Comparison of ENCODE assay signal across 11 cellular contexts in genomic region chr3:32459474-32459873, GRCh38. TPM values are rescaled to one million over a fixed set of nuclear protein-coding genes. Genes with fewer than 3 reads are reported as not detected.
DNase-seq lines count a peak whose midpoint lies in the region; ATAC-seq and TF ChIP-seq lines count a peak whose summit lies in the region.
"Had no signal": no experiment of that assay in that cellular context is flagged by ENCODE, and none has a peak within 500 bp of the region (broad histone marks: within the 10 kb centered on the region; RNA-seq: fewer than 3 reads in every experiment).

No MANE protein-coding gene starts in this region.

- no peaks in the 10 kb centered on the region for H3K9me3 Mint-ChIP-seq in activated T-cell treated with anti-CD3 and anti-CD28 coated beads, Interleukin-2, amount 50 U/mL, for 72 hours

- H3K4me1 ChIP-seq in SJCRH30 (peaks cover 15% of the 10 kb centered on the region; the same call in 1 of the 2 replicates), transverse colon (peaks cover 0 to 6% (median 2%) of the 10 kb centered on the region in 4 donors), body of pancreas (peaks cover 20% of the 10 kb centered on the region), tibial nerve (peaks cover 0 to 14% (median 5%) of the 10 kb centered on the region in 4 donors), adrenal gland (replicated peaks in 1 of 2) (no peaks in the 10 kb centered on the region)

- WGBS in transverse colon (ENCODE audit: low coverage in 1 of 2), 2 donors: 91 to 100% methylated on average over 1 to 5 of the region's 5 CpGs
- WGBS in body of pancreas, 2 donors: 85 to 96% methylated on average over 4 to 5 of the region's 5 CpGs
- 87 to 98% methylated on average over 5 of the region's 5 CpGs for WGBS in tibial nerve, 2 donors
- WGBS in adrenal gland, 4 donors: 89 to 98% (median 90%) methylated on average over 5 of the region's 5 CpGs; no CpG with 5 or more reads in 1 of the 4 donors

- intact Hi-C loops in transverse colon (cut with DNase I; ENCODE audit: low total_unique reads): no loop called here
- intact Hi-C loops in body of pancreas (cut with DNase I): no loop called here
- intact Hi-C loops in adrenal gland (cut with DNase I): no loop called here

- TF ChIP-seq CTCF in transverse colon (IDR thresholded peaks at IDR 0.05) (no peak), body of pancreas (IDR thresholded peaks at IDR 0.05) (no peak), tibial nerve (IDR thresholded peaks at IDR 0.05) (no peak), adrenal gland (IDR thresholded peaks at IDR 0.05) (no peak)

- H3K27ac ChIP-seq in SJCRH30 (peak overlapping the region; percentile 50; the same call in 1 of the 2 replicates), transverse colon (peak overlapping the region; percentile 39 to 62 (median 55)), body of pancreas (no peak overlapping the region), tibial nerve (peak overlapping the region in 1 of 4 donors; percentile 70), adrenal gland (no peak overlapping the region)

- no peak for TF ChIP-seq EP300 in transverse colon (IDR thresholded peaks at IDR 0.05; ENCODE audit: low read depth)
- TF ChIP-seq EP300 in tibial nerve (IDR thresholded peaks at IDR 0.05): no peak

- peak overlapping the region; percentile 15; the same call in 1 of the 2 replicates for H3K4me3 ChIP-seq in SJCRH30
- no peak overlapping the region for H3K4me3 ChIP-seq in transverse colon
- H3K4me3 ChIP-seq in body of pancreas: no peak overlapping the region
- H3K4me3 ChIP-seq in tibial nerve: no peak overlapping the region
- H3K4me3 ChIP-seq in adrenal gland: no peak overlapping the region

- ATAC-seq in activated T-cell treated with anti-CD3 and anti-CD28 coated beads, Interleukin-2, amount 50 U/mL, for 72 hours (replicated peaks in 1 of 2): no peak
- no peak for ATAC-seq in body of pancreas

- no peak for DNase-seq in activated T-cell treated with anti-CD3 and anti-CD28 coated beads, Interleukin-2, amount 50 U/mL, for 72 hours
- DNase-seq in activated T-cell treated with anti-CD3 and anti-CD28 coated beads for 4 hours (no peak), SJCRH30 (peak in 1 of 2 experiments; percentile 17), islet precursor cell (peak; percentile 22), transverse colon (no peak), body of pancreas (no peak), tibial nerve (ENCODE audit: low spot score in 2 of 2) (no peak), adrenal gland (no peak)
- DNase-seq: IMR-90, NCI-H446 treated with DMSO at 0.1 percent for 48 hours had no signal

- no peak overlapping the region for H3K4me3 Mint-ChIP-seq in activated T-cell treated with anti-CD3 and anti-CD28 coated beads, Interleukin-2, amount 50 U/mL, for 72 hours

- peaks cover 42% of the 10 kb centered on the region for H3K4me1 Mint-ChIP-seq in activated T-cell treated with anti-CD3 and anti-CD28 coated beads, Interleukin-2, amount 50 U/mL, for 72 hours (ENCODE audit: low read depth)

- no peaks in the 10 kb centered on the region for H3K9me3 ChIP-seq in SJCRH30 (replicated peaks)
- H3K9me3 ChIP-seq in transverse colon: no peaks in the 10 kb centered on the region
- H3K9me3 ChIP-seq in body of pancreas: no peaks in the 10 kb centered on the region
- H3K9me3 ChIP-seq in tibial nerve: no peaks in the 10 kb centered on the region
- no peaks in the 10 kb centered on the region for H3K9me3 ChIP-seq in adrenal gland (replicated peaks in 1 of 3)

- in situ Hi-C loops in transverse colon (cut with MboI; ENCODE audit: low pct_ligation_motif_present in 1 of 4, low pct_unique_long_range_greater_than_20kb in 1 of 4, low sequenced_read_pairs in 3 of 4): loop anchor here in 3 of 4 donors (25.0 kb wide), 1 partner anchor 272 kb away; no protein-coding TSS in a partner anchor

- TF ChIP-seq POLR2A in transverse colon (IDR thresholded peaks at IDR 0.05) (no peak), body of pancreas (IDR thresholded peaks at IDR 0.05) (no peak), tibial nerve (IDR thresholded peaks at IDR 0.05) (no peak), adrenal gland (IDR thresholded peaks at IDR 0.05) (no peak)

- peak overlapping the region; percentile 78 for H3K27ac Mint-ChIP-seq in activated T-cell treated with anti-CD3 and anti-CD28 coated beads, Interleukin-2, amount 50 U/mL, for 72 hours
- H3K27ac Mint-ChIP-seq: progenitor cell of endocrine pancreas had no signal

- H3K36me3 ChIP-seq in SJCRH30: no peaks in the 10 kb centered on the region
- H3K36me3 ChIP-seq in transverse colon: no peaks in the 10 kb centered on the region
- H3K36me3 ChIP-seq in body of pancreas (replicated peaks in 1 of 2; ENCODE audit: insufficient read depth in 1 of 2, low read depth in 2 of 2): no peaks in the 10 kb centered on the region
- H3K36me3 ChIP-seq in tibial nerve: peaks cover 0 to 22% (median 0%) of the 10 kb centered on the region in 3 donors
- H3K36me3 ChIP-seq in adrenal gland (replicated peaks in 1 of 2): no peaks in the 10 kb centered on the region

- H3K27me3 ChIP-seq in SJCRH30: no peaks in the 10 kb centered on the region
- H3K27me3 ChIP-seq in transverse colon: no peaks in the 10 kb centered on the region
- no peaks in the 10 kb centered on the region for H3K27me3 ChIP-seq in body of pancreas
- no peaks in the 10 kb centered on the region for H3K27me3 ChIP-seq in tibial nerve
- no peaks in the 10 kb centered on the region for H3K27me3 ChIP-seq in adrenal gland

- no peaks in the 10 kb centered on the region for H3K27me3 Mint-ChIP-seq in activated T-cell treated with anti-CD3 and anti-CD28 coated beads, Interleukin-2, amount 50 U/mL, for 72 hours (ENCODE audit: low read depth)

- H3K36me3 Mint-ChIP-seq in activated T-cell treated with anti-CD3 and anti-CD28 coated beads, Interleukin-2, amount 50 U/mL, for 72 hours (ENCODE audit: insufficient read depth in 2 of 2): peaks cover 4 to 6% of the 10 kb centered on the region in 2 donors

RNA-seq across cellular contexts. Expression of gene CMTM6, which starts 43.2 kb away (rescaled TPM):
- total RNA-seq in activated T-cell treated with anti-CD3 and anti-CD28 coated beads, Interleukin-2, amount 50 U/mL, for 72 hours: 10 to 100 TPM; 56.6 to 69.6 TPM
- total RNA-seq in SJCRH30 (2014; rRNA removed; shearing (Covaris generic)): 34.9 and 36.8 TPM in 2 replicates
- total RNA-seq in transverse colon: 10 to 100 TPM; 13.8 to 68.9 (median 43.6) TPM
- 10 to 100 TPM; 20.2 to 40.9 TPM for total RNA-seq in body of pancreas
- 10 to 100 TPM; 67.8 to 73.3 (median 70.6) TPM for total RNA-seq in tibial nerve
- 10 to 100 TPM; 33.7 to 57.7 (median 43.9) TPM for total RNA-seq in adrenal gland
- 10 to 100 TPM; 13.5 to 32.0 (median 17.0) TPM for polyA plus RNA-seq in adrenal gland

Comparison
In these comparisons a context has a peak if more than half of its experiments do, and no peak if none do; other contexts are left out.
1. H3K27ac ChIP-seq: peak in SJCRH30 (single experiment) and transverse colon (4 of 4); none in body of pancreas (0 of 4) and adrenal gland (0 of 5).